22 cellular contexts compared by ENCODE assay signal in the genomic region with DNA sequence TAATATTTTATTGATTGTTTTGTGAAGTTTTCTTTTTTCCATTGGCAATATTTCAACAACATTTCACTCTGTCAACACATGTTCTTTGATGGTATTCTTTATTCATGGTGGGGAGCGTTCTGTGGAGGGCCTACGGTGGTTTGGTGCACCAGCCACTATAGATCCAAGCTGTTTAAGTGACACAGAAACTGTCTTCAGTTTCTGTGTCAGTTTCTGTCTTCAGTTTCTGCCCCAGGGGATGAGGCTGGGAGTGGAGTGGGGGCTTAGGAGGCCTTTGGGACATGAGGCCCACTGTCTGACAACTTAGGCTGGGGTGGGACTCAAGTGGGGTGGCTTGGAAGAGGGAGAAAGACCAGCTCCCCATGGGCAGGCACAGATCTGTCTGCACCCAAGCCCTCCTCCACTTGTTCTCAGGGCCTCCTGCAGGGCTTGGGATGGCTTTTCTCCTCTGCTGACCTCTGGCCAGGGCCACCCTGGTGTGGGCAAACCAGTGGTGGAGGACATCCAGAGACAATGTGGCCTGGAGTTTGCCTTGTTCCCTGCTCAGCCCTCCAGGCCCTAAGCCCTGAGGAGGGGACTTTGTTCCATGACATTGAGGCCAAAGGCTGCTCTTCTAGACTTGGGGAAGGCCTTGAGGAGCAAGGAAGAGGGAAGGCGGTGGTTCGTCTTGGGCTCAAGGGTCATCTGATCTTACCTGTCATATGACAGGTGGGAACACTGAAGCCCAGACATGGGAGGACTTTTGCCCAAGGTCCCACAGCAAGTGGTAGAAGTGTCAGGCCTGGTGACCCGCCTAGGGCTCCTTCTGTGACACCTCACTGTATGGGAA.
"Had no signal": no experiment of that assay in that cellular context is flagged by ENCODE, and none has a peak within 500 bp of the region (broad histone marks: within the 10 kb centered on the region; RNA-seq: fewer than 3 reads in every experiment).

No MANE protein-coding gene starts in this region.

- H3K9me3 ChIP-seq: gastroesophageal sphincter, transverse colon, vagina had no signal

- H3K36me3 Mint-ChIP-seq: activated CD4-positive, alpha-beta memory T cell treated with anti-CD3 and anti-CD28 coated beads for 36 hours; activated naive CD4-positive, alpha-beta T cell treated with anti-CD3 and anti-CD28 coated beads, Interleukin-2, amount 10 ng/mL, durations not matched to agents 7 days and 5 days; immature natural killer cell; memory B cell; naive B cell; stimulated activated naive B cell treated with anti-CD40 and anti-IgM and Interleukin-4, amounts not matched to agents 10 μg/mL and 1 μg/mL and 100 μg/mL, for 72 hours had no signal

- H3K27me3 Mint-ChIP-seq: activated CD4-positive, alpha-beta memory T cell treated with anti-CD3 and anti-CD28 coated beads for 36 hours; memory B cell; naive B cell had no signal

- H3K4me3 Mint-ChIP-seq: activated CD4-positive, alpha-beta memory T cell treated with anti-CD3 and anti-CD28 coated beads for 36 hours; activated naive CD4-positive, alpha-beta T cell treated with anti-CD3 and anti-CD28 coated beads, Interleukin-2, amount 10 ng/mL, durations not matched to agents 7 days and 5 days; activated T-cell treated with anti-CD3 and anti-CD28 coated beads, Interleukin-2, amount 50 U/mL, for 72 hours; immature natural killer cell; memory B cell; naive B cell; stimulated activated naive B cell treated with anti-CD40 and anti-IgM and Interleukin-4, amounts not matched to agents 10 μg/mL and 1 μg/mL and 100 μg/mL, for 72 hours had no signal

- H3K27ac Mint-ChIP-seq: activated CD4-positive, alpha-beta memory T cell treated with anti-CD3 and anti-CD28 coated beads for 36 hours; activated naive CD4-positive, alpha-beta T cell treated with anti-CD3 and anti-CD28 coated beads, Interleukin-2, amount 10 ng/mL, durations not matched to agents 7 days and 5 days; activated T-cell treated with anti-CD3 and anti-CD28 coated beads, Interleukin-2, amount 50 U/mL, for 72 hours; immature natural killer cell; memory B cell; stimulated activated naive B cell treated with anti-CD40 and anti-IgM and Interleukin-4, amounts not matched to agents 10 μg/mL and 1 μg/mL and 100 μg/mL, for 72 hours had no signal

- H3K4me3 ChIP-seq: coronary artery, gastroesophageal sphincter, smooth muscle cell, transverse colon, vagina had no signal

- H3K4me1 ChIP-seq: transverse colon had no signal

- H3K36me3 ChIP-seq: gastroesophageal sphincter, transverse colon, vagina had no signal

- DNase-seq: activated CD4-positive, alpha-beta memory T cell treated with anti-CD3 and anti-CD28 coated beads for 36 hours; activated CD4-positive, alpha-beta T cell treated with anti-CD3 and anti-CD28 coated beads for 48 hours; activated effector memory CD4-positive, alpha-beta T cell treated with Interleukin-2 at 50 U/mL for 16 hours; activated naive CD4-positive, alpha-beta T cell treated with anti-CD3 and anti-CD28 coated beads, Interleukin-2, amount 10 ng/mL, durations not matched to agents 7 days and 5 days; activated T-cell treated with anti-CD3 and anti-CD28 coated beads, Interleukin-2, amount 50 U/mL, for 72 hours; amygdala; cerebellar nuclear complex; head of caudate nucleus; immature natural killer cell; left ventricle myocardium superior; naive B cell; occipital lobe; stimulated activated CD4-positive, alpha-beta T cell treated with anti-CD3 and anti-CD28 coated beads, Interleukin-2, amount 100 ng/mL, for 48 hours; stimulated activated CD8-positive, alpha-beta memory T cell treated with anti-CD3 and anti-CD28 coated beads, Interleukin-4, amount 100 ng/mL, for 48 hours; stimulated activated naive B cell treated with anti-CD40 and anti-IgM and Interleukin-4, amounts not matched to agents 10 μg/mL and 1 μg/mL and 100 μg/mL, for 72 hours; transverse colon had no signal

- H3K27me3 ChIP-seq: gastroesophageal sphincter, transverse colon, vagina had no signal

- H3K9me3 Mint-ChIP-seq: activated CD4-positive, alpha-beta memory T cell treated with anti-CD3 and anti-CD28 coated beads for 36 hours; activated naive CD4-positive, alpha-beta T cell treated with anti-CD3 and anti-CD28 coated beads, Interleukin-2, amount 10 ng/mL, durations not matched to agents 7 days and 5 days; activated T-cell treated with anti-CD3 and anti-CD28 coated beads, Interleukin-2, amount 50 U/mL, for 72 hours; immature natural killer cell; memory B cell; naive B cell; stimulated activated naive B cell treated with anti-CD40 and anti-IgM and Interleukin-4, amounts not matched to agents 10 μg/mL and 1 μg/mL and 100 μg/mL, for 72 hours had no signal

- H3K27ac ChIP-seq: epithelial cell of prostate, gastroesophageal sphincter, transverse colon, vagina had no signal
